ENCODE assay signal across 14 cellular contexts in genomic region chr3:187871204-187871591, GRCh38.
A peak's percentile ranks its signal among the peaks of the same experiment; 100 is the strongest.
DNase-seq lines count a peak whose midpoint lies in the region.
"Had no signal": no experiment of that assay in that cellular context is flagged by ENCODE, and none has a peak within 500 bp of the region (broad histone marks: within the 10 kb centered on the region; RNA-seq: fewer than 3 reads in every experiment).

No MANE protein-coding gene starts in this region.

- H3K14ac ChIP-seq in mesenchymal stem cell (ENCODE audit: low read length in 2 of 2): no peak overlapping the region

- H3K27me3 ChIP-seq in mesenchymal stem cell (ENCODE audit: control insufficient read depth in 1 of 2, insufficient read depth in 1 of 2, low read length in 2 of 2): no peaks in the 10 kb centered on the region
- H3K27me3 ChIP-seq: BLaER1 had no signal

- H2BK15ac ChIP-seq in mesenchymal stem cell (ENCODE audit: low read depth, poor library complexity, severe bottlenecking): no peak overlapping the region

- H3K27ac ChIP-seq in mesenchymal stem cell (ENCODE audit: low read length, poor library complexity, severe bottlenecking): peak overlapping the region; percentile 66
- H3K27ac ChIP-seq: 22Rv1, BLaER1, HL-60 had no signal

- H4K8ac ChIP-seq in mesenchymal stem cell (ENCODE audit: low read length): no peak overlapping the region

- peak overlapping the region; percentile 30 for H3K27ac Mint-ChIP-seq in activated naive CD8-positive, alpha-beta T cell
- no peak overlapping the region for H3K27ac Mint-ChIP-seq in activated naive CD8-positive, alpha-beta T cell treated with anti-CD3 and anti-CD28 coated beads for 36 hours

- H3K9me3 Mint-ChIP-seq in activated naive CD8-positive, alpha-beta T cell (ENCODE audit: low read depth): no peaks in the 10 kb centered on the region
- H3K9me3 Mint-ChIP-seq in activated naive CD8-positive, alpha-beta T cell treated with anti-CD3 and anti-CD28 coated beads for 36 hours: peaks cover 2% of the 10 kb centered on the region
- H3K9me3 Mint-ChIP-seq: CD8-positive, alpha-beta memory T cell had no signal

- H3K4me1 ChIP-seq in mesenchymal stem cell (ENCODE audit: control insufficient read depth, insufficient read depth, low read depth, low read length): peaks cover 6% of the 10 kb centered on the region
- H3K4me1 ChIP-seq: BLaER1 had no signal

- H2AK5ac ChIP-seq in mesenchymal stem cell (ENCODE audit: low read length, severe bottlenecking): peak overlapping the region; percentile 80

- no peak overlapping the region for H4K91ac ChIP-seq in mesenchymal stem cell (ENCODE audit: low read length)

- no peaks in the 10 kb centered on the region for H3K79me1 ChIP-seq in mesenchymal stem cell (replicated peaks; ENCODE audit: low read length, poor library complexity, severe bottlenecking)

- H3K4me2 ChIP-seq in mesenchymal stem cell (ENCODE audit: low read length, poor library complexity, severe bottlenecking): no peak overlapping the region
- H3K4me2 ChIP-seq: BLaER1 had no signal

- no peak overlapping the region for H2BK5ac ChIP-seq in mesenchymal stem cell (ENCODE audit: low read depth, low read length, poor library complexity, severe bottlenecking)

- no peak overlapping the region for H3K4me3 Mint-ChIP-seq in activated naive CD8-positive, alpha-beta T cell
- no peak overlapping the region for H3K4me3 Mint-ChIP-seq in activated naive CD8-positive, alpha-beta T cell treated with anti-CD3 and anti-CD28 coated beads for 36 hours
- H3K4me3 Mint-ChIP-seq: CD8-positive, alpha-beta memory T cell had no signal

- no peaks in the 10 kb centered on the region for H3K9me3 ChIP-seq in mesenchymal stem cell (ENCODE audit: control insufficient read depth, low read length)
- H3K9me3 ChIP-seq: BLaER1, Caco-2 had no signal

- H2BK120ac ChIP-seq in mesenchymal stem cell (ENCODE audit: low read depth, low read length): no peak overlapping the region

- H3K4me1 Mint-ChIP-seq in activated naive CD8-positive, alpha-beta T cell (ENCODE audit: low read depth): peaks cover 10% of the 10 kb centered on the region
- peaks cover 29% of the 10 kb centered on the region for H3K4me1 Mint-ChIP-seq in activated naive CD8-positive, alpha-beta T cell treated with anti-CD3 and anti-CD28 coated beads for 36 hours

- no peaks in the 10 kb centered on the region for H3K27me3 Mint-ChIP-seq in activated naive CD8-positive, alpha-beta T cell
- H3K27me3 Mint-ChIP-seq in activated naive CD8-positive, alpha-beta T cell treated with anti-CD3 and anti-CD28 coated beads for 36 hours: no peaks in the 10 kb centered on the region
- H3K27me3 Mint-ChIP-seq: CD8-positive, alpha-beta memory T cell had no signal

- no peak overlapping the region for H2BK12ac ChIP-seq in mesenchymal stem cell (ENCODE audit: low read length in 2 of 2)

- H3K4me3 ChIP-seq in mesenchymal stem cell (ENCODE audit: insufficient read depth in 1 of 2, low read depth in 1 of 2, low read length in 2 of 2): no peak overlapping the region
- H3K4me3 ChIP-seq: BLaER1 had no signal

- H3K23ac ChIP-seq in mesenchymal stem cell (ENCODE audit: low read length in 2 of 2): no peak overlapping the region

- no peak overlapping the region for H3K9ac ChIP-seq in mesenchymal stem cell (ENCODE audit: low read length)
- H3K9ac ChIP-seq: BLaER1 had no signal

- H3K36me3 Mint-ChIP-seq in activated naive CD8-positive, alpha-beta T cell: no peaks in the 10 kb centered on the region
- no peaks in the 10 kb centered on the region for H3K36me3 Mint-ChIP-seq in activated naive CD8-positive, alpha-beta T cell treated with anti-CD3 and anti-CD28 coated beads for 36 hours
- H3K36me3 Mint-ChIP-seq: CD8-positive, alpha-beta memory T cell had no signal

- H3K36me3 ChIP-seq in mesenchymal stem cell (ENCODE audit: control insufficient read depth in 1 of 2, insufficient read depth in 2 of 2, low read depth in 1 of 2, low read length in 2 of 2): no peaks in the 10 kb centered on the region
- H3K36me3 ChIP-seq: BLaER1 had no signal

- no peak overlapping the region for H3K18ac ChIP-seq in mesenchymal stem cell (ENCODE audit: low read depth in 1 of 2, low read length in 2 of 2)

- H3K4ac ChIP-seq in mesenchymal stem cell (ENCODE audit: low read depth in 1 of 2, low read length in 2 of 2): no peak overlapping the region

- DNase-seq in activated naive CD8-positive, alpha-beta T cell treated with anti-CD3 and anti-CD28 coated beads for 36 hours: no peak
- peak; percentile 41 for DNase-seq in M059J (ENCODE audit: low read depth)
- DNase-seq in amniotic epithelial cell (ENCODE audit: low read depth): peak; percentile 74
- DNase-seq in mesenchymal stem cell: no peak
- DNase-seq in DMS79 treated with DMSO at 0.1 percent for 48 hours (lab: John Stamatoyannopoulos, UW): no peak
- no peak for DNase-seq in NCI-H1092 treated with DMSO at 0.1 percent for 48 hours (lab: John Stamatoyannopoulos, UW)
- no peak for DNase-seq in anterior cingulate cortex (lab: John Stamatoyannopoulos, UW)
- DNase-seq: AML-193; Caco-2; CD8-positive, alpha-beta memory T cell had no signal

- no peak overlapping the region for H2AFZ ChIP-seq in mesenchymal stem cell (ENCODE audit: low read depth, low read length)

Comparison
In these comparisons a context has a peak if more than half of its experiments do, and no peak if none do; other contexts are left out.
1. DNase-seq: peak in M059J (single experiment) and amniotic epithelial cell (single experiment); none in activated naive CD8-positive, alpha-beta T cell treated with anti-CD3 and anti-CD28 coated beads for 36 hours (single experiment), mesenchymal stem cell (single experiment), DMS79 treated with DMSO at 0.1 percent for 48 hours (single experiment), NCI-H1092 treated with DMSO at 0.1 percent for 48 hours (single experiment) and anterior cingulate cortex (0 of 58).